Comparison of ENCODE assay signal across 1 cellular context in the genomic region with DNA sequence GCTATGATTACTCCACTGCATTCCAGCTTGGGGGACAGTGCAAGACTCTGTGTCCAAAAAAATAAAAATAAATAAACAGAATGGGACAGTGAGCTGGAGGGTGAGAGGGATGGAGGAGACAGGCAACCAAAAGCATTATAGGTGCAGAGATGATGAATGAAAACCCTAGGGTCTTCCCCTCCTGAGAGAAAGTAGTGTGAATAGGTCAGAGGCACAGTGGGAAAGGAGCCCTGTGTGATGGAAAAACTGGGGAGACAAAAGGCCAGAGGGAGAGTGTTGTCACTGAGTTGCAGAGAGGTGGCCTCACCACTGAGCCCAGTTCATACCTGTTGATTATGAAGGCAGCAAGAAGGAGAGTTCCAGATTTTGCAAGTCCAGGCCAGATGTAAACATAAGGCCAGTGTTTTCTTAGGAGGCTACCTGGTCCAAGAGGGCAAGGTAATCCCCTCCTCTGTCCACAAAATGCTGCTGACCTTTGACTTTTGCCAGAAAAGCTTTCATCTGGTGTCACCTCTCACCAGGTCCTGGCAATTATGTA.
TF ChIP-seq lines count a peak whose summit lies in the region.

No MANE protein-coding gene starts in this region.

TF ChIP-seq in HepG2, 621 proteins besides CTCF, POLR2A, EP300 and RAD21 (continued from another document and continues in another):
- TF ChIP-seq, protein P1, sequence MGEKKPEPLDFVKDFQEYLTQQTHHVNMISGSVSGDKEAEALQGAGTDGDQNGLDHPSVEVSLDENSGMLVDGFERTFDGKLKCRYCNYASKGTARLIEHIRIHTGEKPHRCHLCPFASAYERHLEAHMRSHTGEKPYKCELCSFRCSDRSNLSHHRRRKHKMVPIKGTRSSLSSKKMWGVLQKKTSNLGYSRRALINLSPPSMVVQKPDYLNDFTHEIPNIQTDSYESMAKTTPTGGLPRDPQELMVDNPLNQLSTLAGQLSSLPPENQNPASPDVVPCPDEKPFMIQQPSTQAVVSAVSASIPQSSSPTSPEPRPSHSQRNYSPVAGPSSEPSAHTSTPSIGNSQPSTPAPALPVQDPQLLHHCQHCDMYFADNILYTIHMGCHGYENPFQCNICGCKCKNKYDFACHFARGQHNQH (CRISPR knock-in tag; IDR thresholded peaks at IDR 0.05) = peak; percentile 67; the same call in 1 of the 2 replicates
- TF ChIP-seq, protein P2, sequence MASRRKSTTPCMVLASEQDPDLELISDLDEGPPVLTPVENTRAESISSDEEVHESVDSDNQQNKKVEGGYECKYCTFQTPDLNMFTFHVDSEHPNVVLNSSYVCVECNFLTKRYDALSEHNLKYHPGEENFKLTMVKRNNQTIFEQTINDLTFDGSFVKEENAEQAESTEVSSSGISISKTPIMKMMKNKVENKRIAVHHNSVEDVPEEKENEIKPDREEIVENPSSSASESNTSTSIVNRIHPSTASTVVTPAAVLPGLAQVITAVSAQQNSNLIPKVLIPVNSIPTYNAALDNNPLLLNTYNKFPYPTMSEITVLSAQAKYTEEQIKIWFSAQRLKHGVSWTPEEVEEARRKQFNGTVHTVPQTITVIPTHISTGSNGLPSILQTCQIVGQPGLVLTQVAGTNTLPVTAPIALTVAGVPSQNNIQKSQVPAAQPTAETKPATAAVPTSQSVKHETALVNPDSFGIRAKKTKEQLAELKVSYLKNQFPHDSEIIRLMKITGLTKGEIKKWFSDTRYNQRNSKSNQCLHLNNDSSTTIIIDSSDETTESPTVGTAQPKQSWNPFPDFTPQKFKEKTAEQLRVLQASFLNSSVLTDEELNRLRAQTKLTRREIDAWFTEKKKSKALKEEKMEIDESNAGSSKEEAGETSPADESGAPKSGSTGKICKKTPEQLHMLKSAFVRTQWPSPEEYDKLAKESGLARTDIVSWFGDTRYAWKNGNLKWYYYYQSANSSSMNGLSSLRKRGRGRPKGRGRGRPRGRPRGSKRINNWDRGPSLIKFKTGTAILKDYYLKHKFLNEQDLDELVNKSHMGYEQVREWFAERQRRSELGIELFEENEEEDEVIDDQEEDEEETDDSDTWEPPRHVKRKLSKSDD (CRISPR knock-in tag; IDR thresholded peaks at IDR 0.05; ENCODE audit: low read depth) = 0 out of 2 replicates have a peak, but pooled peaks have one; percentile 61
- TF ChIP-seq HOXA5 (CRISPR knock-in tag; IDR thresholded peaks at IDR 0.05) = no peak; the same call in 1 of the 2 replicates
- TF ChIP-seq NFYB (CRISPR knock-in tag; IDR thresholded peaks at IDR 0.05) = no peak
- peak; percentile 38; the same call in 1 of the 2 replicates for TF ChIP-seq MXD4 (CRISPR knock-in tag; IDR thresholded peaks at IDR 0.05)
- TF ChIP-seq SAFB2 (CRISPR knock-in tag; IDR thresholded peaks at IDR 0.05; ENCODE audit: borderline replicate concordance, low read depth) = no peak
- no peak for TF ChIP-seq ATF1 (CRISPR knock-in tag; IDR thresholded peaks at IDR 0.05)
- TF ChIP-seq GATAD1 (CRISPR knock-in tag; IDR thresholded peaks at IDR 0.05) = peak; percentile 48; the same call in 1 of the 2 replicates
- no peak for TF ChIP-seq TCF12 (IDR thresholded peaks at IDR 0.05)
- TF ChIP-seq TCF12 (CRISPR knock-in tag; IDR thresholded peaks at IDR 0.05) = peak; percentile 69; the same call in 1 of the 2 replicates
- TF ChIP-seq, protein P3, sequence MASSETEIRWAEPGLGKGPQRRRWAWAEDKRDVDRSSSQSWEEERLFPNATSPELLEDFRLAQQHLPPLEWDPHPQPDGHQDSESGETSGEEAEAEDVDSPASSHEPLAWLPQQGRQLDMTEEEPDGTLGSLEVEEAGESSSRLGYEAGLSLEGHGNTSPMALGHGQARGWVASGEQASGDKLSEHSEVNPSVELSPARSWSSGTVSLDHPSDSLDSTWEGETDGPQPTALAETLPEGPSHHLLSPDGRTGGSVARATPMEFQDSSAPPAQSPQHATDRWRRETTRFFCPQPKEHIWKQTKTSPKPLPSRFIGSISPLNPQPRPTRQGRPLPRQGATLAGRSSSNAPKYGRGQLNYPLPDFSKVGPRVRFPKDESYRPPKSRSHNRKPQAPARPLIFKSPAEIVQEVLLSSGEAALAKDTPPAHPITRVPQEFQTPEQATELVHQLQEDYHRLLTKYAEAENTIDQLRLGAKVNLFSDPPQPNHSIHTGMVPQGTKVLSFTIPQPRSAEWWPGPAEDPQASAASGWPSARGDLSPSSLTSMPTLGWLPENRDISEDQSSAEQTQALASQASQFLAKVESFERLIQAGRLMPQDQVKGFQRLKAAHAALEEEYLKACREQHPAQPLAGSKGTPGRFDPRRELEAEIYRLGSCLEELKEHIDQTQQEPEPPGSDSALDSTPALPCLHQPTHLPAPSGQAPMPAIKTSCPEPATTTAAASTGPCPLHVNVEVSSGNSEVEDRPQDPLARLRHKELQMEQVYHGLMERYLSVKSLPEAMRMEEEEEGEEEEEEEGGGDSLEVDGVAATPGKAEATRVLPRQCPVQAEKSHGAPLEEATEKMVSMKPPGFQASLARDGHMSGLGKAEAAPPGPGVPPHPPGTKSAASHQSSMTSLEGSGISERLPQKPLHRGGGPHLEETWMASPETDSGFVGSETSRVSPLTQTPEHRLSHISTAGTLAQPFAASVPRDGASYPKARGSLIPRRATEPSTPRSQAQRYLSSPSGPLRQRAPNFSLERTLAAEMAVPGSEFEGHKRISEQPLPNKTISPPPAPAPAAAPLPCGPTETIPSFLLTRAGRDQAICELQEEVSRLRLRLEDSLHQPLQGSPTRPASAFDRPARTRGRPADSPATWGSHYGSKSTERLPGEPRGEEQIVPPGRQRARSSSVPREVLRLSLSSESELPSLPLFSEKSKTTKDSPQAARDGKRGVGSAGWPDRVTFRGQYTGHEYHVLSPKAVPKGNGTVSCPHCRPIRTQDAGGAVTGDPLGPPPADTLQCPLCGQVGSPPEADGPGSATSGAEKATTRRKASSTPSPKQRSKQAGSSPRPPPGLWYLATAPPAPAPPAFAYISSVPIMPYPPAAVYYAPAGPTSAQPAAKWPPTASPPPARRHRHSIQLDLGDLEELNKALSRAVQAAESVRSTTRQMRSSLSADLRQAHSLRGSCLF (CRISPR knock-in tag; IDR thresholded peaks at IDR 0.05; ENCODE audit: borderline replicate concordance) = no peak
- TF ChIP-seq ZNF24 (IDR thresholded peaks at IDR 0.05) = no peak
- no peak for TF ChIP-seq SRSF1 (optimal IDR thresholded peaks at IDR 0.05; ENCODE audit: low read depth, low read length)
- no peak for TF ChIP-seq KAT7 (CRISPR knock-in tag; IDR thresholded peaks at IDR 0.05; ENCODE audit: borderline replicate concordance)
- no peak for TF ChIP-seq SP1 (IDR thresholded peaks at IDR 0.05)
- no peak for TF ChIP-seq SP1 (CRISPR knock-in tag; IDR thresholded peaks at IDR 0.05)
- TF ChIP-seq REL (CRISPR knock-in tag; conservative IDR thresholded peaks at IDR 0.05) = no peak
- TF ChIP-seq ZNF260 (CRISPR knock-in tag; IDR thresholded peaks at IDR 0.05; ENCODE audit: borderline replicate concordance, low read depth) = no peak
- peak; percentile 81 to 85 for TF ChIP-seq MAFK (conservative IDR thresholded peaks at IDR 0.05 in 1 of 2, IDR thresholded peaks at IDR 0.05 in 1 of 2; ENCODE audit: low read length in 2 of 2)
- no peak for TF ChIP-seq NFIB (CRISPR knock-in tag; IDR thresholded peaks at IDR 0.05; ENCODE audit: borderline replicate concordance)
- TF ChIP-seq DMAP1 (CRISPR knock-in tag; IDR thresholded peaks at IDR 0.05) = 0 out of 2 replicates have a peak, but pooled peaks have one; percentile 58
- TF ChIP-seq KDM6A (CRISPR knock-in tag; IDR thresholded peaks at IDR 0.05; ENCODE audit: low read depth) = peak; percentile 80
- TF ChIP-seq, protein P4, sequence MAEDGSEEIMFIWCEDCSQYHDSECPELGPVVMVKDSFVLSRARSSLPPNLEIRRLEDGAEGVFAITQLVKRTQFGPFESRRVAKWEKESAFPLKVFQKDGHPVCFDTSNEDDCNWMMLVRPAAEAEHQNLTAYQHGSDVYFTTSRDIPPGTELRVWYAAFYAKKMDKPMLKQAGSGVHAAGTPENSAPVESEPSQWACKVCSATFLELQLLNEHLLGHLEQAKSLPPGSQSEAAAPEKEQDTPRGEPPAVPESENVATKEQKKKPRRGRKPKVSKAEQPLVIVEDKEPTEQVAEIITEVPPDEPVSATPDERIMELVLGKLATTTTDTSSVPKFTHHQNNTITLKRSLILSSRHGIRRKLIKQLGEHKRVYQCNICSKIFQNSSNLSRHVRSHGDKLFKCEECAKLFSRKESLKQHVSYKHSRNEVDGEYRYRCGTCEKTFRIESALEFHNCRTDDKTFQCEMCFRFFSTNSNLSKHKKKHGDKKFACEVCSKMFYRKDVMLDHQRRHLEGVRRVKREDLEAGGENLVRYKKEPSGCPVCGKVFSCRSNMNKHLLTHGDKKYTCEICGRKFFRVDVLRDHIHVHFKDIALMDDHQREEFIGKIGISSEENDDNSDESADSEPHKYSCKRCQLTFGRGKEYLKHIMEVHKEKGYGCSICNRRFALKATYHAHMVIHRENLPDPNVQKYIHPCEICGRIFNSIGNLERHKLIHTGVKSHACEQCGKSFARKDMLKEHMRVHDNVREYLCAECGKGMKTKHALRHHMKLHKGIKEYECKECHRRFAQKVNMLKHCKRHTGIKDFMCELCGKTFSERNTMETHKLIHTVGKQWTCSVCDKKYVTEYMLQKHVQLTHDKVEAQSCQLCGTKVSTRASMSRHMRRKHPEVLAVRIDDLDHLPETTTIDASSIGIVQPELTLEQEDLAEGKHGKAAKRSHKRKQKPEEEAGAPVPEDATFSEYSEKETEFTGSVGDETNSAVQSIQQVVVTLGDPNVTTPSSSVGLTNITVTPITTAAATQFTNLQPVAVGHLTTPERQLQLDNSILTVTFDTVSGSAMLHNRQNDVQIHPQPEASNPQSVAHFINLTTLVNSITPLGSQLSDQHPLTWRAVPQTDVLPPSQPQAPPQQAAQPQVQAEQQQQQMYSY (CRISPR knock-in tag; IDR thresholded peaks at IDR 0.05) = peak; percentile 78
- TF ChIP-seq, protein P5, sequence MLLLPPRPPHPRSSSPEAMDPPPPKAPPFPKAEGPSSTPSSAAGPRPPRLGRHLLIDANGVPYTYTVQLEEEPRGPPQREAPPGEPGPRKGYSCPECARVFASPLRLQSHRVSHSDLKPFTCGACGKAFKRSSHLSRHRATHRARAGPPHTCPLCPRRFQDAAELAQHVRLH (CRISPR knock-in tag; IDR thresholded peaks at IDR 0.05; ENCODE audit: borderline replicate concordance, low read depth) = 0 out of 2 replicates have a peak, but pooled peaks have one; percentile 37
- no peak for TF ChIP-seq SMYD3 (CRISPR knock-in tag; IDR thresholded peaks at IDR 0.05)
- 0 out of 2 replicates have a peak, but pooled peaks have one; percentile 36 for TF ChIP-seq TOE1 (CRISPR knock-in tag; IDR thresholded peaks at IDR 0.05)
- TF ChIP-seq, protein P6, sequence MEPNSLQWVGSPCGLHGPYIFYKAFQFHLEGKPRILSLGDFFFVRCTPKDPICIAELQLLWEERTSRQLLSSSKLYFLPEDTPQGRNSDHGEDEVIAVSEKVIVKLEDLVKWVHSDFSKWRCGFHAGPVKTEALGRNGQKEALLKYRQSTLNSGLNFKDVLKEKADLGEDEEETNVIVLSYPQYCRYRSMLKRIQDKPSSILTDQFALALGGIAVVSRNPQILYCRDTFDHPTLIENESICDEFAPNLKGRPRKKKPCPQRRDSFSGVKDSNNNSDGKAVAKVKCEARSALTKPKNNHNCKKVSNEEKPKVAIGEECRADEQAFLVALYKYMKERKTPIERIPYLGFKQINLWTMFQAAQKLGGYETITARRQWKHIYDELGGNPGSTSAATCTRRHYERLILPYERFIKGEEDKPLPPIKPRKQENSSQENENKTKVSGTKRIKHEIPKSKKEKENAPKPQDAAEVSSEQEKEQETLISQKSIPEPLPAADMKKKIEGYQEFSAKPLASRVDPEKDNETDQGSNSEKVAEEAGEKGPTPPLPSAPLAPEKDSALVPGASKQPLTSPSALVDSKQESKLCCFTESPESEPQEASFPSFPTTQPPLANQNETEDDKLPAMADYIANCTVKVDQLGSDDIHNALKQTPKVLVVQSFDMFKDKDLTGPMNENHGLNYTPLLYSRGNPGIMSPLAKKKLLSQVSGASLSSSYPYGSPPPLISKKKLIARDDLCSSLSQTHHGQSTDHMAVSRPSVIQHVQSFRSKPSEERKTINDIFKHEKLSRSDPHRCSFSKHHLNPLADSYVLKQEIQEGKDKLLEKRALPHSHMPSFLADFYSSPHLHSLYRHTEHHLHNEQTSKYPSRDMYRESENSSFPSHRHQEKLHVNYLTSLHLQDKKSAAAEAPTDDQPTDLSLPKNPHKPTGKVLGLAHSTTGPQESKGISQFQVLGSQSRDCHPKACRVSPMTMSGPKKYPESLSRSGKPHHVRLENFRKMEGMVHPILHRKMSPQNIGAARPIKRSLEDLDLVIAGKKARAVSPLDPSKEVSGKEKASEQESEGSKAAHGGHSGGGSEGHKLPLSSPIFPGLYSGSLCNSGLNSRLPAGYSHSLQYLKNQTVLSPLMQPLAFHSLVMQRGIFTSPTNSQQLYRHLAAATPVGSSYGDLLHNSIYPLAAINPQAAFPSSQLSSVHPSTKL (CRISPR knock-in tag; IDR thresholded peaks at IDR 0.05) = peak; percentile 97
- TF ChIP-seq, protein P7, sequence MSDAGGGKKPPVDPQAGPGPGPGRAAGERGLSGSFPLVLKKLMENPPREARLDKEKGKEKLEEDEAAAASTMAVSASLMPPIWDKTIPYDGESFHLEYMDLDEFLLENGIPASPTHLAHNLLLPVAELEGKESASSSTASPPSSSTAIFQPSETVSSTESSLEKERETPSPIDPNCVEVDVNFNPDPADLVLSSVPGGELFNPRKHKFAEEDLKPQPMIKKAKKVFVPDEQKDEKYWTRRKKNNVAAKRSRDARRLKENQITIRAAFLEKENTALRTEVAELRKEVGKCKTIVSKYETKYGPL (CRISPR knock-in tag; IDR thresholded peaks at IDR 0.05) = no peak
- peak; percentile 95 for TF ChIP-seq FOXO1 (CRISPR knock-in tag; IDR thresholded peaks at IDR 0.05)
- TF ChIP-seq GTF3A (CRISPR knock-in tag; conservative IDR thresholded peaks at IDR 0.05) = no peak
- peak; percentile 38; the same call in 1 of the 2 replicates for TF ChIP-seq ZNF614 (CRISPR knock-in tag; IDR thresholded peaks at IDR 0.05; ENCODE audit: borderline replicate concordance)
- TF ChIP-seq FOXM1 (CRISPR knock-in tag; IDR thresholded peaks at IDR 0.05) = no peak
- peak; percentile 29; the same call in 1 of the 2 replicates for TF ChIP-seq REPIN1 (CRISPR knock-in tag; IDR thresholded peaks at IDR 0.05; ENCODE audit: borderline replicate concordance, low read depth)
- TF ChIP-seq, protein P8, sequence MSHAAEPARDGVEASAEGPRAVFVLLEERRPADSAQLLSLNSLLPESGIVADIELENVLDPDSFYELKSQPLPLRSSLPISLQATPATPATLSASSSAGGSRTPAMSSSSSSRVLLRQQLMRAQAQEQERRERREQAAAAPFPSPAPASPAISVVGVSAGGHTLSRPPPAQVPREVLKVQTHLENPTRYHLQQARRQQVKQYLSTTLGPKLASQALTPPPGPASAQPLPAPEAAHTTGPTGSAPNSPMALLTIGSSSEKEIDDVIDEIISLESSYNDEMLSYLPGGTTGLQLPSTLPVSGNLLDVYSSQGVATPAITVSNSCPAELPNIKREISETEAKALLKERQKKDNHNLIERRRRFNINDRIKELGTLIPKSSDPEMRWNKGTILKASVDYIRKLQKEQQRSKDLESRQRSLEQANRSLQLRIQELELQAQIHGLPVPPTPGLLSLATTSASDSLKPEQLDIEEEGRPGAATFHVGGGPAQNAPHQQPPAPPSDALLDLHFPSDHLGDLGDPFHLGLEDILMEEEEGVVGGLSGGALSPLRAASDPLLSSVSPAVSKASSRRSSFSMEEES (CRISPR knock-in tag; IDR thresholded peaks at IDR 0.05) = no peak
- TF ChIP-seq NCOA1 (CRISPR knock-in tag; IDR thresholded peaks at IDR 0.05) = peak; percentile 76; the same call in 1 of the 2 replicates
- no peak for TF ChIP-seq ZNF713 (CRISPR knock-in tag; IDR thresholded peaks at IDR 0.05)
- no peak for TF ChIP-seq SRF (IDR thresholded peaks at IDR 0.05; ENCODE audit: low read depth, low read length)
- no peak for TF ChIP-seq MEF2D (CRISPR knock-in tag; IDR thresholded peaks at IDR 0.05)
- TF ChIP-seq ZNF556 (CRISPR knock-in tag; IDR thresholded peaks at IDR 0.05; ENCODE audit: borderline replicate concordance) = peak; percentile 74; the same call in 1 of the 2 replicates
- no peak for TF ChIP-seq ZNF33A (CRISPR knock-in tag; IDR thresholded peaks at IDR 0.05; ENCODE audit: borderline replicate concordance)
- TF ChIP-seq ZNF121 (CRISPR knock-in tag; IDR thresholded peaks at IDR 0.05) = peak; percentile 31
- no peak for TF ChIP-seq YY1 (IDR thresholded peaks at IDR 0.05; ENCODE audit: insufficient read depth, insufficient replicate concordance, low read depth, low read length)
